7 cellular contexts compared by ENCODE assay signal in the genomic region with DNA sequence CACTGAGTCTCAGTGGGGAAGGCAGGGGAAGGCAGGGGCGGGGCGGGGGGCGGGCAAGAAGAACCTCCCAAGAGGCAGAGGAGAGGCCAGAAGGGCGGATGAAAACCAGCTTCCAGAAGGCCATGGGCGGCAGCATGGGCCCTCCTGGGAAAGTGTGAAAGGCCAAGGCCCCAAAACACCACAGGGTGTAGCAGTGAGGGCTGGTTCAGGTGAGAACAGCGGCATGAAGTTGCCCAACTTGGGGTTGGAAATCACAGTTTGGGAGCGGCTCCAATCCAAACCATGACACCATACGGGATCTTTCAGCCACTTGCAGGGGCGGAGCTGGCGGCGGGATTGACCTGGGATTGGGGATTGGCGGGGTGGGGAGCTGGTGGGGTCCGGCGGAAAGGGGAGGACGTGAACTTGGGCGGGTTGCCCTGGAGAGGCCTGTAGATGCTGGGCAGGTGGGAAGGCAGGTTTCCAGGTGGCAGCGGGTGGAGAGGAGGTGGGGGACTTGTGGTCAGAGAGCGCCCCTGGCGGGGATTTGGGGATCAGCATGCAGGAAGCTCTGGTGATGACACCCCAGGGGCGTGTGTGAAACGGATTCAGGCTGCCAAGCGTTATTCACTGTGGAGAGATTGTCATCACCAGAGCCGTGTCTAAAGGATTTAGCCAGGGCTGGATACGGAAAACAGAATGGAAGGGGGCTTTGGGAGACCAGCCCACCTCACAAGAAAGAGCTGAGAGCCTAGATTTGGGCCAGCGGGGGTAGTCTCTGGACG.
DNase-seq lines count a peak whose midpoint lies in the region; ATAC-seq and TF ChIP-seq lines count a peak whose summit lies in the region.

No MANE protein-coding gene starts in this region.

- in situ Hi-C loops in Panc1 (cut with HindIII; ENCODE audit: low pct_unique_long_range_greater_than_20kb, low sequenced_read_pairs), result no loop called here

- peak; percentile 81 for TF ChIP-seq CTCF in Panc1 (IDR thresholded peaks at IDR 0.05)
- peak; percentile 82 for TF ChIP-seq CTCF in fibroblast of pulmonary artery (IDR thresholded peaks at IDR 0.05; ENCODE audit: low read length, missing control alignments)
- peak; percentile 91 for TF ChIP-seq CTCF in neural crest cell (conservative IDR thresholded peaks at IDR 0.05)
- TF ChIP-seq CTCF in stomach (IDR thresholded peaks at IDR 0.05), result peak in 5 of 7 experiments; percentile 16 to 72 (median 64)

- POLR2A ChIA-PET in Panc1 (lab: Charles Lee), result no interaction called here

- WGBS in stomach, 5 donors, result 41 to 56% (median 43%) methylated on average over 25 to 26 of the region's 26 CpGs

- H3K36me3 ChIP-seq in Panc1 (ENCODE audit: control insufficient read depth, insufficient read depth, low read length) (no peaks in the 10 kb centered on the region), stomach (peaks cover 4 to 31% (median 29%) of the 10 kb centered on the region in 4 donors)

- TF ChIP-seq EP300 in stomach (IDR thresholded peaks at IDR 0.05), result no peak

- ATAC-seq in Panc1 (peak; percentile 74), GM18517 (IDR thresholded peaks at IDR 0.05; ENCODE audit: unreplicated experiment) (no peak)

- BruUV-seq in Panc1 (replicated peaks; lab: Mats Ljungman, UMichigan), result no TSS peak

- H3K4me1 ChIP-seq in Panc1 (ENCODE audit: control insufficient read depth, insufficient read depth, low read length), result peaks cover 12% of the 10 kb centered on the region
- peaks cover 12 to 27% (median 19%) of the 10 kb centered on the region in 4 donors for H3K4me1 ChIP-seq in stomach

- DNase-seq in GM19240 (ENCODE audit: insufficient read length, low spot score) (peak; percentile 84), Panc1 (ENCODE audit: low read depth, low spot score) (peak; percentile 62), fibroblast of pulmonary artery (ENCODE audit: low read depth) (peak; percentile 91), neural crest cell (ENCODE audit: low read depth, low spot score) (peak; percentile 81), stomach (peak; percentile 79)
- peak; percentile 47 to 55 for DNase-seq in activated T-helper 1 cell treated with anti-CD3 and anti-CD28 coated beads, Interleukin-2, amount 50 U/mL, for 16 hours (ENCODE audit: low read depth in 1 of 2, low spot score in 1 of 2)

- no peaks in the 10 kb centered on the region for H3K36me3 Mint-ChIP-seq in neural crest cell (ENCODE audit: low read depth)

- peak overlapping the region; percentile 94 for H3K4me3 Mint-ChIP-seq in neural crest cell

- H3K4me3 ChIP-seq in Panc1 (ENCODE audit: low read depth in 2 of 2, low read length in 2 of 2) (peak overlapping the region; percentile 40 to 57), fibroblast of pulmonary artery (replicated peaks; ENCODE audit: low read depth, low read length) (peak overlapping the region; percentile 10), stomach (peak overlapping the region; percentile 20 to 41 (median 28))

- H3K27me3 ChIP-seq in Panc1 (ENCODE audit: control insufficient read depth, insufficient read depth, low read length) (no peaks in the 10 kb centered on the region), stomach (peaks cover 0 to 34% (median 16%) of the 10 kb centered on the region in 3 donors)

- H3K27ac Mint-ChIP-seq in neural crest cell (ENCODE audit: unreplicated experiment), result peak overlapping the region; percentile 94

- H3K27ac ChIP-seq in Panc1 (ENCODE audit: low read length), result peak overlapping the region; percentile 60; the same call in 1 of the 2 replicates
- H3K27ac ChIP-seq in stomach, result no peak overlapping the region

- H3K4me1 Mint-ChIP-seq in neural crest cell, result peaks cover 34% of the 10 kb centered on the region

- H3K9me3 ChIP-seq in Panc1 (ENCODE audit: control insufficient read depth, insufficient read depth, low read depth, low read length) (no peaks in the 10 kb centered on the region), stomach (no peaks in the 10 kb centered on the region)

- peaks cover 43% of the 10 kb centered on the region for H3K27me3 Mint-ChIP-seq in neural crest cell (ENCODE audit: low read depth)

- intact Hi-C loops in Panc1 (cut with micrococcal nuclease; ENCODE audit: unreplicated experiment), result no loop called here
- intact Hi-C loops in stomach (cut with DNase I; ENCODE audit: low total_unique reads), result no loop called here

- CTCF ChIA-PET in Panc1 (lab: Charles Lee), result interaction anchor here (0.6 to 1.9 kb wide), 6 partner anchors 49 to 154 kb away, joined by 3 to 22 read pairs (median 4); no protein-coding TSS in a partner anchor

- no peaks in the 10 kb centered on the region for H3K9me3 Mint-ChIP-seq in neural crest cell

- TF ChIP-seq POLR2A in stomach (IDR thresholded peaks at IDR 0.05), result no peak
